8 cellular contexts compared by ENCODE assay signal in the genomic region with DNA sequence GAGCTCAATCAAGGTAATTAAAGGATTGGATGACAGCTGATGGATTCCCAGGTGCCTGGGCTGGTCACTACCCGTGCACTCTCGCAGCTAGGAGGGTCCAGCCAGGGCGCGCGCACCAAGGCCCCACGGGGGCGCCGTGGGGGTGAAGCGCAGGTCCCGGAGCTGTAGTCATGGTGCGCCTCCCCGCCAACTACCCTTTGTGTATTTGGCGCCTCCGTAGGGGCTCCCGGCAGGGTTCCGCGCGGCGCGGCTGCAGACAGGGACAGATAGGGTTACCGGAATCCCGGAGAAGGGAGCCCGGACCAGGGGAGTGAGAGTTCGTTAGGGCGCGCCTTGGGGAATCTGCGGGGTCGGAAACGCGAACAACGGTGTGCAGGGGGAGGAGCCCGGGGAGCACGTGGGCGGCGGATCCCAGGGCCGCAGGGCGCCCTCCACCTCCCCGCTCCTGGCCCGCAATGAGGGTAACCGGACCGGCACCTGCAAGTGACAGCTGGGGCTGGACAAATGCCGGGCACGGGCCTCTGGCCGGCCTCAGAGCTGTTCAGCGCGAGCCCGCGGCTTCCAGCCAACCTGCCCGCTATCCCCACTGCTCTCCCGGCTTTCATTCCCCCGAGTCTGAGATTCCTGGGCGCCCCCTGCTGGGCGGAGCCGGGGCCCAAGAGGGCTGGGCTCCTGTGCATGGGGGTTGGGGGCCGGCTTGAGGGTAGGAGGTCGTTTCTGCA. TPM values are rescaled to one million over a fixed set of nuclear protein-coding genes. Genes with fewer than 3 reads are reported as not detected.
A peak's percentile ranks its signal among the peaks of the same experiment; 100 is the strongest.
DNase-seq lines count a peak whose midpoint lies in the region; ATAC-seq and TF ChIP-seq lines count a peak whose summit lies in the region.

No MANE protein-coding gene starts in this region.

- CTCF ChIA-PET in activated CD8-positive, alpha-beta memory T cell treated with anti-CD3 and anti-CD28 coated beads, Interleukin-2, amount 10 ng/mL, durations not matched to agents 7 days and 5 days (lab: Charles Lee) = interaction anchor here (0.6 to 4.0 kb wide), 18 partner anchors 8 to 166 kb away, joined by 3 to 40 read pairs (median 6); a partner anchor contains a TSS

- H3K27ac Mint-ChIP-seq in activated CD8-positive, alpha-beta memory T cell treated with anti-CD3 and anti-CD28 coated beads, Interleukin-2, amount 10 ng/mL, durations not matched to agents 7 days and 5 days = peak overlapping the region; percentile 78
- H3K27ac Mint-ChIP-seq in endodermal cell (peak overlapping the region; percentile 72), mesothelial cell of epicardium (peak overlapping the region; percentile 77)

- no peaks in the 10 kb centered on the region for H3F3A ChIP-seq in DOHH2 (ENCODE audit: control insufficient read depth, insufficient read depth)

- no peaks in the 10 kb centered on the region for H3K36me3 Mint-ChIP-seq in activated CD8-positive, alpha-beta memory T cell treated with anti-CD3 and anti-CD28 coated beads, Interleukin-2, amount 10 ng/mL, durations not matched to agents 7 days and 5 days
- H3K36me3 Mint-ChIP-seq in endodermal cell (ENCODE audit: low read depth) = peaks cover 11% of the 10 kb centered on the region
- H3K36me3 Mint-ChIP-seq in mesothelial cell of epicardium = no peaks in the 10 kb centered on the region

- H3K9me3 ChIP-seq in DOHH2 (ENCODE audit: control insufficient read depth, insufficient read depth, low read length) (no peaks in the 10 kb centered on the region), endodermal cell (ENCODE audit: control insufficient read depth, low read length) (no peaks in the 10 kb centered on the region)

- peak; percentile 62 for ATAC-seq in HG02885 (IDR thresholded peaks at IDR 0.05; ENCODE audit: poor library complexity, unreplicated experiment)
- peak; percentile 83 for ATAC-seq in activated CD8-positive, alpha-beta memory T cell treated with anti-CD3 and anti-CD28 coated beads, Interleukin-2, amount 10 ng/mL, durations not matched to agents 7 days and 5 days

- H3K36me3 ChIP-seq in DOHH2 (ENCODE audit: control insufficient read depth, low read length) (no peaks in the 10 kb centered on the region), endodermal cell (ENCODE audit: control insufficient read depth, insufficient read depth, low read length) (peaks cover 2% of the 10 kb centered on the region)

- peak overlapping the region; percentile 82 for H3K4me3 Mint-ChIP-seq in activated CD8-positive, alpha-beta memory T cell treated with anti-CD3 and anti-CD28 coated beads, Interleukin-2, amount 10 ng/mL, durations not matched to agents 7 days and 5 days
- peak overlapping the region; percentile 63 for H3K4me3 Mint-ChIP-seq in endodermal cell
- H3K4me3 Mint-ChIP-seq in mesothelial cell of epicardium = peak overlapping the region; percentile 86

- no peaks in the 10 kb centered on the region for H3K27me3 ChIP-seq in DOHH2 (ENCODE audit: control insufficient read depth, low read length)
- H3K27me3 ChIP-seq in endodermal cell (ENCODE audit: control insufficient read depth, insufficient read depth, low read length, poor library complexity, severe bottlenecking) = no peaks in the 10 kb centered on the region

- H3K9me2 ChIP-seq in DOHH2 (replicated peaks; ENCODE audit: control insufficient read depth, low read length) = no peaks in the 10 kb centered on the region

- H3K4me1 ChIP-seq in DOHH2 (ENCODE audit: control insufficient read depth, low read length) (peaks cover 12% of the 10 kb centered on the region), endodermal cell (ENCODE audit: control insufficient read depth, insufficient read depth, low read length) (no peaks in the 10 kb centered on the region)

- TF ChIP-seq CTCF in DOHH2 (IDR thresholded peaks at IDR 0.05; ENCODE audit: low read depth, low read length, poor library complexity, severe bottlenecking) = peak; percentile 96
- peak; percentile 83 for TF ChIP-seq CTCF in endodermal cell (conservative IDR thresholded peaks at IDR 0.05)
- TF ChIP-seq CTCF in mesothelial cell of epicardium (IDR thresholded peaks at IDR 0.05; ENCODE audit: unreplicated experiment) = peak; percentile 79

- H3K9me3 Mint-ChIP-seq in activated CD8-positive, alpha-beta memory T cell treated with anti-CD3 and anti-CD28 coated beads, Interleukin-2, amount 10 ng/mL, durations not matched to agents 7 days and 5 days (ENCODE audit: low read depth) = no peaks in the 10 kb centered on the region
- H3K9me3 Mint-ChIP-seq in endodermal cell (no peaks in the 10 kb centered on the region), mesothelial cell of epicardium (no peaks in the 10 kb centered on the region)

- peak overlapping the region; percentile 77 for H3K9ac ChIP-seq in endodermal cell (ENCODE audit: extremely low read depth, low read length, poor library complexity, severe bottlenecking)

- DNase-seq in NCI-H82 treated with DMSO at 0.1 percent for 48 hours (lab: John Stamatoyannopoulos, UW; ENCODE audit: unreplicated experiment) (peak; percentile 32), endodermal cell (peak; percentile 94), mesothelial cell of epicardium (ENCODE audit: low spot score in 2 of 2, unreplicated experiment in 2 of 2) (peak; percentile 70 to 92), GOT3 (lab: John Stamatoyannopoulos, UW) (no peak)
- DNase-seq in activated CD8-positive, alpha-beta memory T cell treated with anti-CD3 and anti-CD28 coated beads, Interleukin-2, amount 10 ng/mL, durations not matched to agents 7 days and 5 days = peak; percentile 71
- DNase-seq in stimulated activated CD8-positive, alpha-beta memory T cell treated with anti-CD3 and anti-CD28 coated beads, Interleukin-15, amount 100 ng/mL, for 4 hours (ENCODE audit: low read depth in 2 of 2) = peak; percentile 32 to 45

- H3K27ac ChIP-seq in DOHH2 (ENCODE audit: low read depth, low read length) (no peak overlapping the region), endodermal cell (ENCODE audit: low read depth, low read length) (peak overlapping the region; percentile 61)

- peak overlapping the region; percentile 80 for H3K4me3 ChIP-seq in DOHH2 (ENCODE audit: low read length)
- H3K4me3 ChIP-seq in endodermal cell (ENCODE audit: low read length) = peak overlapping the region; percentile 77

- no peaks in the 10 kb centered on the region for H4K20me1 ChIP-seq in DOHH2 (ENCODE audit: control insufficient read depth, insufficient read depth, low read depth, low read length)

- no peaks in the 10 kb centered on the region for H3K79me2 ChIP-seq in DOHH2 (ENCODE audit: control insufficient read depth, low read length)

- peaks cover 15% of the 10 kb centered on the region for H3K4me1 Mint-ChIP-seq in activated CD8-positive, alpha-beta memory T cell treated with anti-CD3 and anti-CD28 coated beads, Interleukin-2, amount 10 ng/mL, durations not matched to agents 7 days and 5 days
- H3K4me1 Mint-ChIP-seq in endodermal cell = peaks cover 14% of the 10 kb centered on the region
- peaks cover 9% of the 10 kb centered on the region for H3K4me1 Mint-ChIP-seq in mesothelial cell of epicardium

- WGBS in endodermal cell (ENCODE audit: insufficient coverage in 1 of 2, insufficient read length in 1 of 2), 2 experiments = 2 to 3% methylated on average over 29 to 56 of the region's 56 CpGs

- H3K4me2 ChIP-seq in DOHH2 (ENCODE audit: low read length) = peak overlapping the region; percentile 79

- no peaks in the 10 kb centered on the region for H3K27me3 Mint-ChIP-seq in activated CD8-positive, alpha-beta memory T cell treated with anti-CD3 and anti-CD28 coated beads, Interleukin-2, amount 10 ng/mL, durations not matched to agents 7 days and 5 days
- H3K27me3 Mint-ChIP-seq in endodermal cell (ENCODE audit: insufficient read depth) = no peaks in the 10 kb centered on the region
- H3K27me3 Mint-ChIP-seq in mesothelial cell of epicardium (ENCODE audit: low read depth) = no peaks in the 10 kb centered on the region

RNA-seq across cellular contexts. Expression of a gene that starts 3.4 kb away (rescaled TPM):
- total RNA-seq in activated CD8-positive, alpha-beta memory T cell treated with anti-CD3 and anti-CD28 coated beads, Interleukin-2, amount 10 ng/mL, durations not matched to agents 7 days and 5 days = 1 to 10 TPM in 1 of 2 experiments, under 1 TPM in 1; 0.59 to 1.4 TPM
- total RNA-seq in endodermal cell = 1 to 10 TPM in 1 of 2 donors, under 1 TPM in 1; 0.40 to 1.9 TPM
- 1.00 TPM for polyA plus RNA-seq in endodermal cell (2013, experiment 1 of 2)
- polyA plus RNA-seq in endodermal cell (2013, experiment 2 of 2) = 0.58 TPM
- total RNA-seq in mesothelial cell of epicardium = 0.70 to 1.2 TPM (median 0.94 TPM) in 3 replicates

RNA-seq across cellular contexts. Expression of a gene that starts 8.1 kb away (rescaled TPM):
- 10 to 100 TPM; 23.8 to 38.5 TPM for total RNA-seq in activated CD8-positive, alpha-beta memory T cell treated with anti-CD3 and anti-CD28 coated beads, Interleukin-2, amount 10 ng/mL, durations not matched to agents 7 days and 5 days
- 10 to 100 TPM; 22.6 to 23.7 TPM for total RNA-seq in endodermal cell
- polyA plus RNA-seq in endodermal cell (2013, experiment 1 of 2) = 20.2 TPM
- 25.0 TPM for polyA plus RNA-seq in endodermal cell (2013, experiment 2 of 2)
- total RNA-seq in mesothelial cell of epicardium = 33.5 to 37.1 TPM (median 35.5 TPM) in 3 replicates
